Comparison of ENCODE assay signal across 13 cellular contexts in the genomic region with DNA sequence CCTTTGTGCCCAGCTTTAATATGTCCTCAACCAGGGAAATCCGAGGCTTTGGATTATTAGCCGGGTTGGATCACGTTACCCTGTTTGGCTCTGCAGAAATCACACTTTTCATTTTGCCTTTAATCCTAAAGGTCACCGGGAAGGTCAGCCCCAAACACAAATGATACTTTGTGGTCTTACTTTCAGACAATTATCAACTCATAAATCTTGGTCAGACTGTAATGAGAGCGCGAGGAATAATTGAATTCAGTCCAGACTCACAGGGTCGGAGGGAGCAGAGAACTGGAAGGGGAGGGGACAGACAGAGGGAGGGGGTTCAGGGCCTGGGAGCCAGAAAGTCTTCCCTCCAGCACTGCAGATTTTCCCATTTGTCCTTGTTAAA.
DNase-seq lines count a peak whose midpoint lies in the region; FAIRE-seq and TF ChIP-seq lines count a peak whose summit lies in the region.
"Had no signal": no experiment of that assay in that cellular context is flagged by ENCODE, and none has a peak within 500 bp of the region (broad histone marks: within the 10 kb centered on the region; RNA-seq: fewer than 3 reads in every experiment).

No MANE protein-coding gene starts in this region.

- H3K9me3 ChIP-seq in astrocyte (ENCODE audit: insufficient read depth, low read depth, low read length) (no peaks in the 10 kb centered on the region), thyroid gland (no peaks in the 10 kb centered on the region)
- H3K9me3 ChIP-seq: BLaER1 treated with 17β-estradiol and CSF1 and Interleukin-3, amounts not matched to agents 10 nM and 100 nM; SJSA1 had no signal

- H3K36me3 ChIP-seq in astrocyte (ENCODE audit: insufficient read depth, low read length) (no peaks in the 10 kb centered on the region), thyroid gland (no peaks in the 10 kb centered on the region)
- H3K36me3 ChIP-seq: BLaER1 treated with 17β-estradiol and CSF1 and Interleukin-3, amounts not matched to agents 10 nM and 100 nM; SJSA1 had no signal

- H3K4me3 ChIP-seq in astrocyte (ENCODE audit: insufficient read depth, low read depth, low read length): peak overlapping the region; percentile 3
- no peak overlapping the region for H3K4me3 ChIP-seq in thyroid gland (replicated peaks in 1 of 3)
- H3K4me3 ChIP-seq: BLaER1 treated with 17β-estradiol and CSF1 and Interleukin-3, amounts not matched to agents 10 nM and 100 nM; SJSA1 had no signal

- DNase-seq in NCI-H82 treated with DMSO at 0.1 percent for 48 hours (lab: John Stamatoyannopoulos, UW; ENCODE audit: unreplicated experiment): peak; percentile 64
- no peak for DNase-seq in astrocyte (ENCODE audit: low read depth)
- DNase-seq in mesothelial cell of epicardium (ENCODE audit: low spot score in 2 of 2, unreplicated experiment in 2 of 2): no peak
- no peak for DNase-seq in thyroid gland
- DNase-seq in activated CD8-positive, alpha-beta memory T cell treated with anti-CD3 and anti-CD28 coated beads, Interleukin-2, amount 50 U/mL, for 4 hours: no peak
- no peak for DNase-seq in CD1c-positive myeloid dendritic cell (ENCODE audit: extremely low spot score)
- DNase-seq in NCI-H2081 treated with DMSO at 0.1 percent for 48 hours (lab: John Stamatoyannopoulos, UW): no peak
- DNase-seq: activated CD4-positive, alpha-beta T cell treated with anti-CD3 and anti-CD28 coated beads, Interleukin-2, amount 50 U/mL, for 48 hours; anterior cingulate cortex; natural killer cell had no signal

- peaks cover 10% of the 10 kb centered on the region for H3K4me1 Mint-ChIP-seq in astrocyte (ENCODE audit: low read depth, unreplicated experiment)
- H3K4me1 Mint-ChIP-seq in mesothelial cell of epicardium: peaks cover 52% of the 10 kb centered on the region
- H3K4me1 Mint-ChIP-seq: natural killer cell had no signal

- H3K79me2 ChIP-seq in astrocyte (ENCODE audit: insufficient read depth, low read length): no peaks in the 10 kb centered on the region

- H3K4me2 ChIP-seq in astrocyte (ENCODE audit: low read length): peak overlapping the region; percentile 74

- H3K27ac ChIP-seq in astrocyte (ENCODE audit: low read depth, low read length) (peak overlapping the region; percentile 58), thyroid gland (peak overlapping the region in 2 of 3 donors; percentile 22 to 45)
- H3K27ac ChIP-seq: BLaER1 treated with 17β-estradiol and CSF1 and Interleukin-3, amounts not matched to agents 10 nM and 100 nM; SJSA1 had no signal

- peak overlapping the region; percentile 31 for H3K9ac ChIP-seq in astrocyte (ENCODE audit: low read length)
- H3K9ac ChIP-seq: BLaER1 treated with 17β-estradiol and CSF1 and Interleukin-3, amounts not matched to agents 10 nM and 100 nM had no signal

- H3K9me3 Mint-ChIP-seq in astrocyte (ENCODE audit: unreplicated experiment): peaks cover 3% of the 10 kb centered on the region
- no peaks in the 10 kb centered on the region for H3K9me3 Mint-ChIP-seq in mesothelial cell of epicardium
- H3K9me3 Mint-ChIP-seq: natural killer cell had no signal

- no peak overlapping the region for H3K27ac Mint-ChIP-seq in astrocyte (ENCODE audit: unreplicated experiment)
- peak overlapping the region; percentile 81 for H3K27ac Mint-ChIP-seq in mesothelial cell of epicardium
- H3K27ac Mint-ChIP-seq: natural killer cell had no signal

- no peak for FAIRE-seq in astrocyte (lab: Jason Lieb, UNC)
- FAIRE-seq: TTC549 had no signal

- TF ChIP-seq POLR2A in thyroid gland (IDR thresholded peaks at IDR 0.05): no peak

- H2AFZ ChIP-seq in astrocyte (ENCODE audit: low read depth, low read length): no peak overlapping the region

- 79 to 84% methylated on average over 7 of the region's 7 CpGs for WGBS in thyroid gland, 2 donors

- no peaks in the 10 kb centered on the region for H3K27me3 Mint-ChIP-seq in astrocyte (ENCODE audit: low read depth, unreplicated experiment)
- no peaks in the 10 kb centered on the region for H3K27me3 Mint-ChIP-seq in mesothelial cell of epicardium (ENCODE audit: low read depth)

- no peaks in the 10 kb centered on the region for H4K20me1 ChIP-seq in astrocyte (ENCODE audit: insufficient read depth, low read length)
- H4K20me1 ChIP-seq: BLaER1 treated with 17β-estradiol and CSF1 and Interleukin-3, amounts not matched to agents 10 nM and 100 nM had no signal

- no peaks in the 10 kb centered on the region for H3K36me3 Mint-ChIP-seq in astrocyte (ENCODE audit: low read depth, unreplicated experiment)
- H3K36me3 Mint-ChIP-seq in mesothelial cell of epicardium: no peaks in the 10 kb centered on the region
- H3K36me3 Mint-ChIP-seq: natural killer cell had no signal

- no peaks in the 10 kb centered on the region for H3K27me3 ChIP-seq in astrocyte (ENCODE audit: insufficient read depth, low read length)
- H3K27me3 ChIP-seq in thyroid gland: no peaks in the 10 kb centered on the region
- H3K27me3 ChIP-seq: BLaER1 treated with 17β-estradiol and CSF1 and Interleukin-3, amounts not matched to agents 10 nM and 100 nM; SJSA1 had no signal

- H3K4me3 Mint-ChIP-seq in astrocyte (ENCODE audit: unreplicated experiment) (no peak overlapping the region), mesothelial cell of epicardium (no peak overlapping the region)
- H3K4me3 Mint-ChIP-seq: natural killer cell had no signal

- intact Hi-C loops in thyroid gland (cut with DNase I): no loop called here

- no peak for TF ChIP-seq CTCF in astrocyte (IDR thresholded peaks at IDR 0.05; ENCODE audit: insufficient read depth, low read depth, low read length)
- TF ChIP-seq CTCF in mesothelial cell of epicardium (IDR thresholded peaks at IDR 0.05; ENCODE audit: unreplicated experiment): no peak
- TF ChIP-seq CTCF in thyroid gland (IDR thresholded peaks at IDR 0.05): no peak

- H3K4me1 ChIP-seq in astrocyte (ENCODE audit: insufficient read depth, low read length): peaks cover 28% of the 10 kb centered on the region
- H3K4me1 ChIP-seq in thyroid gland: peaks cover 3 to 18% of the 10 kb centered on the region in 2 donors
- H3K4me1 ChIP-seq: SJSA1 had no signal
